9 cellular contexts compared by ENCODE assay signal in genomic region chr4:121156822-121157769, GRCh38.
DNase-seq lines count a peak whose midpoint lies in the region; ATAC-seq, FAIRE-seq and TF ChIP-seq lines count a peak whose summit lies in the region.
"Had no signal": no experiment of that assay in that cellular context is flagged by ENCODE, and none has a peak within 500 bp of the region (broad histone marks: within the 10 kb centered on the region; RNA-seq: fewer than 3 reads in every experiment).

No MANE protein-coding gene starts in this region.

- no peaks in the 10 kb centered on the region for H3K9me3 ChIP-seq in muscle layer of duodenum (ENCODE audit: control insufficient read depth in 1 of 2, low read length in 2 of 2)

- H3K27ac ChIP-seq in muscle layer of duodenum (ENCODE audit: low read length) = no peak overlapping the region

- ATAC-seq in HG03097 (IDR thresholded peaks at IDR 0.05; ENCODE audit: low FRiP score, unreplicated experiment) = no peak

- FAIRE-seq in urothelium cell line (lab: Jason Lieb, UNC) = no peak
- FAIRE-seq: G401.6 had no signal

- TF ChIP-seq CTCF in epithelial cell of esophagus (IDR thresholded peaks at IDR 0.05; ENCODE audit: insufficient read depth, low read depth, low read length, missing control alignments) = no peak

- peaks cover 0 to 5% of the 10 kb centered on the region in 2 donors for H3K4me1 ChIP-seq in muscle layer of duodenum (ENCODE audit: control insufficient read depth in 1 of 2, insufficient read depth in 2 of 2, low read length in 2 of 2)

- no peaks in the 10 kb centered on the region for H3K27me3 ChIP-seq in muscle layer of duodenum (ENCODE audit: low read depth, low read length)

- DNase-seq in stimulated activated CD4-positive, alpha-beta T cell treated with anti-CD3 and anti-CD28 coated beads, Interleukin-12 subunit alpha, Interleukin-12 subunit beta, amount 100 ng/mL, for 4 hours = peak; percentile 6
- DNase-seq in stimulated activated CD4-positive, alpha-beta T cell treated with anti-CD3 and anti-CD28 coated beads, Interleukin-2, amount 100 ng/mL, for 48 hours = no peak
- DNase-seq in activated CD4-positive, alpha-beta T cell treated with anti-CD3 and anti-CD28 coated beads, Interleukin-2, amount 50 U/mL, for 1 hour = peak; percentile 17
- DNase-seq in epithelial cell of esophagus (ENCODE audit: low read depth) = peak; percentile 33
- peak; percentile 25 for DNase-seq in urothelium cell line (ENCODE audit: low spot score)
- DNase-seq in NCI-H748 treated with DMSO at 0.1 percent for 48 hours (lab: John Stamatoyannopoulos, UW) = no peak

- H3K36me3 ChIP-seq in muscle layer of duodenum (ENCODE audit: control insufficient read depth in 1 of 2, insufficient read depth in 2 of 2, low read length in 2 of 2) = no peaks in the 10 kb centered on the region

- H3K4me3 ChIP-seq in epithelial cell of esophagus (ENCODE audit: low read length) (peak overlapping the region; percentile 45), muscle layer of duodenum (ENCODE audit: low read depth in 1 of 2, low read length in 2 of 2) (peak overlapping the region; percentile 57 to 68)

Comparison
In these comparisons a context has a peak if more than half of its experiments do, and no peak if none do; other contexts are left out.
1. DNase-seq: peak in stimulated activated CD4-positive, alpha-beta T cell treated with anti-CD3 and anti-CD28 coated beads, Interleukin-12 subunit alpha, Interleukin-12 subunit beta, amount 100 ng/mL, for 4 hours (single experiment), activated CD4-positive, alpha-beta T cell treated with anti-CD3 and anti-CD28 coated beads, Interleukin-2, amount 50 U/mL, for 1 hour (single experiment), epithelial cell of esophagus (single experiment) and urothelium cell line (single experiment); none in stimulated activated CD4-positive, alpha-beta T cell treated with anti-CD3 and anti-CD28 coated beads, Interleukin-2, amount 100 ng/mL, for 48 hours (0 of 2) and NCI-H748 treated with DMSO at 0.1 percent for 48 hours (single experiment).